23 cellular contexts compared by ENCODE assay signal in the genomic region with DNA sequence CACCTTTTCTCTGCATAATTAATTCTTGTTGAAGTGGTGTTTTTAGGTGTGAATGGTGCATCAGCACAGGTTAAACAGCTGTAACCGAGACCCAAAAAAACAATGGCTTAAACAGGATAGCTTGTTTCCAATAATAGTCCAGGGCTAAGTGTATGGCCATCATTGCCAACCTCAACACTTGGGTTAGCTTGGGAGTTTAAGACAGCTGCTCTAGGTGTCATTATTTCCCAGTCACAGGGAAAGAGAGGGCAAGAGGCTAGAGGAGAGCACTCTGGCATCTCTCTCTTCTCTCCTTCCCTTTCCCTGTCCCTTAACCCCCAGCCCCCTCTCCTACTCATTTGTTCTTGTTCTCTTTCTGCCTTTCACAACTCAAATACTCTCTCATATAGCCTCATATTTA.
"Had no signal": no experiment of that assay in that cellular context is flagged by ENCODE, and none has a peak within 500 bp of the region (broad histone marks: within the 10 kb centered on the region; RNA-seq: fewer than 3 reads in every experiment).

No MANE protein-coding gene starts in this region.

- H3K27ac ChIP-seq: breast epithelium, heart right ventricle, lower lobe of right lung, parathyroid adenoma, thyroid gland, uterus had no signal

- H3K9me3 Mint-ChIP-seq: activated CD4-positive, alpha-beta memory T cell treated with anti-CD3 and anti-CD28 coated beads for 36 hours; dendritic cell treated with granulocyte-macrophage colony-stimulating factor and Interleukin-4, amounts not matched to agents 40 ng/mL and 50 ng/mL, for 4 days; naive thymus-derived CD4-positive, alpha-beta T cell; stimulated activated naive B cell treated with anti-CD40 and anti-IgM and Interleukin-4, amounts not matched to agents 10 μg/mL and 1 μg/mL and 100 μg/mL, for 72 hours had no signal

- H3K4me1 ChIP-seq: breast epithelium had no signal

- H3K4me3 Mint-ChIP-seq: activated CD4-positive, alpha-beta memory T cell treated with anti-CD3 and anti-CD28 coated beads for 36 hours; activated naive CD8-positive, alpha-beta T cell treated with anti-CD3 and anti-CD28 coated beads for 36 hours; dendritic cell treated with granulocyte-macrophage colony-stimulating factor and Interleukin-4, amounts not matched to agents 40 ng/mL and 50 ng/mL, for 4 days; stimulated activated naive B cell treated with anti-CD40 and anti-IgM and Interleukin-4, amounts not matched to agents 10 μg/mL and 1 μg/mL and 100 μg/mL, for 72 hours had no signal

- H3K4me3 ChIP-seq: breast epithelium, heart right ventricle, lower lobe of right lung, thyroid gland, uterus had no signal

- H3K27me3 Mint-ChIP-seq: activated CD4-positive, alpha-beta memory T cell treated with anti-CD3 and anti-CD28 coated beads for 36 hours; activated naive CD8-positive, alpha-beta T cell treated with anti-CD3 and anti-CD28 coated beads for 36 hours; dendritic cell treated with granulocyte-macrophage colony-stimulating factor and Interleukin-4, amounts not matched to agents 40 ng/mL and 50 ng/mL, for 4 days; naive thymus-derived CD4-positive, alpha-beta T cell; stimulated activated naive B cell treated with anti-CD40 and anti-IgM and Interleukin-4, amounts not matched to agents 10 μg/mL and 1 μg/mL and 100 μg/mL, for 72 hours had no signal

- FAIRE-seq: frontal cortex had no signal

- DNase-seq: activated CD4-positive, alpha-beta memory T cell treated with anti-CD3 and anti-CD28 coated beads for 36 hours; activated CD4-positive, alpha-beta T cell treated with anti-CD3 and anti-CD28 coated beads for 1 hour; activated CD8-positive, alpha-beta memory T cell treated with anti-CD3 and anti-CD28 coated beads, Interleukin-2, amount 50 U/mL, for 4 hours; activated gamma-delta T cell treated with Interleukin-2 at 50 U/mL for 16 hours; activated naive CD8-positive, alpha-beta T cell treated with anti-CD3 and anti-CD28 coated beads for 36 hours; aorta; cerebellar nuclear complex; effector memory CD4-positive, alpha-beta T cell; heart right ventricle; left cardiac atrium; lower lobe of right lung; midbrain; naive thymus-derived CD4-positive, alpha-beta T cell; stimulated activated CD4-positive, alpha-beta T cell treated with anti-CD3 and anti-CD28 coated beads, Interleukin-15, amount 100 ng/mL, for 24 hours; stimulated activated CD4-positive, alpha-beta T cell treated with anti-CD3 and anti-CD28 coated beads, Interleukin-4, amount 100 ng/mL, for 1 hour; stimulated activated naive B cell treated with anti-CD40 and anti-IgM and Interleukin-4, amounts not matched to agents 10 μg/mL and 1 μg/mL and 100 μg/mL, for 72 hours; T1000; thyroid gland; uterus had no signal

- H3K36me3 ChIP-seq: breast epithelium, thyroid gland, uterus had no signal

- H3K9me3 ChIP-seq: breast epithelium, lower lobe of right lung, thyroid gland, uterus had no signal

- H3K27me3 ChIP-seq: breast epithelium, heart right ventricle, thyroid gland, uterus had no signal

- ATAC-seq: naive thymus-derived CD4-positive, alpha-beta T cell; stimulated activated naive B cell treated with anti-CD40 and anti-IgM and Interleukin-4, amounts not matched to agents 10 μg/mL and 1 μg/mL and 100 μg/mL, for 72 hours had no signal

- H3K27ac Mint-ChIP-seq: activated CD4-positive, alpha-beta memory T cell treated with anti-CD3 and anti-CD28 coated beads for 36 hours; activated naive CD8-positive, alpha-beta T cell treated with anti-CD3 and anti-CD28 coated beads for 36 hours; dendritic cell treated with granulocyte-macrophage colony-stimulating factor and Interleukin-4, amounts not matched to agents 40 ng/mL and 50 ng/mL, for 4 days; stimulated activated naive B cell treated with anti-CD40 and anti-IgM and Interleukin-4, amounts not matched to agents 10 μg/mL and 1 μg/mL and 100 μg/mL, for 72 hours had no signal
